In genomic region chr7:5420108-5420840, GRCh38 we compare ENCODE assay signal across 8 cellular contexts. TPM values are rescaled to one million over a fixed set of nuclear protein-coding genes. Genes with fewer than 3 reads are reported as not detected.
DNase-seq lines count a peak whose midpoint lies in the region; ATAC-seq and TF ChIP-seq lines count a peak whose summit lies in the region.

No MANE protein-coding gene starts in this region.

- no peak overlapping the region for H2AK5ac ChIP-seq in IMR-90 (ENCODE audit: low read depth, low read length)

- DNase-seq in ACHN (peak; percentile 39), IMR-90 (no peak), kidney tubule cell (ENCODE audit: low spot score) (peak; percentile 7), NCI-H1048 (lab: John Stamatoyannopoulos, UW) (no peak)
- peak; percentile 27 for DNase-seq in stimulated activated naive CD8-positive, alpha-beta T cell treated with anti-CD3 and anti-CD28 coated beads, Interleukin-15, Interleukin-2, amounts not matched to agents 100 U/mL and 50 U/mL, for 24 hours
- no peak for DNase-seq in activated CD4-positive, CD25-positive, alpha-beta regulatory T cell (lab: John Stamatoyannopoulos, UW)

- TF ChIP-seq CTCF in IMR-90 (conservative IDR thresholded peaks at IDR 0.05; ENCODE audit: low read depth, low read length) (no peak), brain (conservative IDR thresholded peaks at IDR 0.05) (no peak)

- H3K14ac ChIP-seq in IMR-90 (replicated peaks; ENCODE audit: low read depth, low read length): peak overlapping the region; percentile 70; the same call in 1 of the 2 replicates

- H4K20me1 ChIP-seq in IMR-90 (ENCODE audit: insufficient read depth, low read length): peaks cover 39% of the 10 kb centered on the region

- BruUV-seq in IMR-90 (replicated peaks; lab: Mats Ljungman, UMichigan): no TSS peak

- no peak overlapping the region for H2BK20ac ChIP-seq in IMR-90 (ENCODE audit: low read depth, low read length)

- H2BK15ac ChIP-seq in IMR-90 (ENCODE audit: low read depth, low read length): no peak overlapping the region

- 0 out of 4 replicates have a peak overlapping the region, but pooled peaks of 1 of the 2 experiments have one; percentile 14 for H4K8ac ChIP-seq in IMR-90 (ENCODE audit: low read depth in 2 of 2, low read length in 2 of 2)

- H3K4me1 ChIP-seq in IMR-90 (ENCODE audit: control insufficient read depth, insufficient read depth, low read length): peaks cover 14% of the 10 kb centered on the region

- no peak for TF ChIP-seq RAD21 in IMR-90 (IDR thresholded peaks at IDR 0.05; ENCODE audit: low read length)

- no peak overlapping the region for H4K5ac ChIP-seq in IMR-90 (ENCODE audit: low read depth, low read length)

- WGBS in IMR-90 (ENCODE audit: extremely low coverage in 2 of 2, insufficient read length in 1 of 2), 2 experiments: 0% methylated on average over 51 of the region's 75 CpGs; no CpG with 5 or more reads in 1 of the 2 experiments

- H3K27ac Mint-ChIP-seq in brain: peak overlapping the region; percentile 86 to 99 (median 93)

- peak overlapping the region; percentile 90 for H3K23ac ChIP-seq in IMR-90 (ENCODE audit: low read depth, low read length)

- TF ChIP-seq POLR2A in IMR-90 (IDR thresholded peaks at IDR 0.05; ENCODE audit: low read depth, low read length): no peak

- H3K4ac ChIP-seq in IMR-90 (ENCODE audit: low read depth, low read length): peak overlapping the region; percentile 78

- H3K18ac ChIP-seq in IMR-90 (ENCODE audit: low read depth, low read length): no peak overlapping the region; the same call in 1 of the 2 replicates

- CTCF ChIA-PET in IMR-90 (lab: Yijun Ruan, JAX): no interaction called here

- H3K4me3 ChIP-seq in IMR-90 (ENCODE audit: insufficient read depth, low read depth, low read length): peak overlapping the region; percentile 86

- no peaks in the 10 kb centered on the region for H3K9me3 Mint-ChIP-seq in brain

- peak overlapping the region; percentile 92 for H3K27ac ChIP-seq in IMR-90 (ENCODE audit: insufficient read depth, low read length)

- peaks cover 7% of the 10 kb centered on the region; the same call in 1 of the 2 replicates for H3K9me1 ChIP-seq in IMR-90 (ENCODE audit: insufficient read depth, low read length)

- dilution Hi-C loops in IMR-90 (cut with HindIII; ENCODE audit: low sequenced_read_pairs, unreplicated experiment): no loop called here

- H3K36me3 ChIP-seq in IMR-90 (ENCODE audit: control insufficient read depth, insufficient read depth, low read length): peaks cover 13% of the 10 kb centered on the region; the same call in 1 of the 2 replicates

- H2BK120ac ChIP-seq in IMR-90 (ENCODE audit: low read depth, low read length): no peak overlapping the region

- peaks cover 40% of the 10 kb centered on the region for H3K36me3 Mint-ChIP-seq in brain

- H3K79me1 ChIP-seq in IMR-90 (ENCODE audit: low read depth in 1 of 2, low read length in 2 of 2): peaks cover 0 to 32% of the 10 kb centered on the region in 2 experiments; a peak in 2 of 4 replicates

- ATAC-seq in IMR-90 (ENCODE audit: low read depth) (no peak), HG03432 (IDR thresholded peaks at IDR 0.05; ENCODE audit: unreplicated experiment) (no peak)
- no peak for ATAC-seq in stimulated activated naive CD8-positive, alpha-beta T cell treated with anti-CD3 and anti-CD28 coated beads, Interleukin-15, Interleukin-2, amounts not matched to agents 100 U/mL and 50 U/mL, for 24 hours

- H4K91ac ChIP-seq in IMR-90 (ENCODE audit: insufficient read depth, low read depth, low read length): peak overlapping the region; percentile 35

- peak overlapping the region; percentile 83 to 97 (median 89) for H3K4me3 Mint-ChIP-seq in brain

- H3K27me3 Mint-ChIP-seq in brain: peaks cover 35% of the 10 kb centered on the region

- in situ Hi-C loops in ACHN (cut with HindIII; ENCODE audit: low pct_ligation_motif_present, low pct_unique_long_range_greater_than_20kb, low sequenced_read_pairs): no loop called here
- in situ Hi-C loops in IMR-90 (cut with MboI; ENCODE audit: low sequenced_read_pairs): no loop called here

- POLR2A ChIA-PET in IMR-90 (lab: Charles Lee; ENCODE audit: unreplicated experiment): no interaction called here

- H3K56ac ChIP-seq in IMR-90 (ENCODE audit: extremely low read depth, insufficient read depth, low read length): no peak overlapping the region

- H2AFZ ChIP-seq in IMR-90 (replicated peaks; ENCODE audit: low read length, poor library complexity): peak overlapping the region; percentile 63

- peaks cover 24% of the 10 kb centered on the region for H3K4me1 Mint-ChIP-seq in brain

- H3K4me2 ChIP-seq in IMR-90 (ENCODE audit: low read depth, low read length): peak overlapping the region; percentile 82

- no peaks in the 10 kb centered on the region for H3K27me3 ChIP-seq in IMR-90 (ENCODE audit: control insufficient read depth, insufficient read depth, low read length)

- peak overlapping the region; percentile 76 for H3K9ac ChIP-seq in IMR-90 (ENCODE audit: low read depth, low read length)

- intact Hi-C loops in IMR-90 (cut with micrococcal nuclease): no loop called here

- peak overlapping the region; percentile 95 for H2BK5ac ChIP-seq in IMR-90 (ENCODE audit: low read depth, low read length, poor library complexity, severe bottlenecking)

- H2AK9ac ChIP-seq in IMR-90 (replicated peaks; ENCODE audit: low read depth, low read length, poor library complexity): peak overlapping the region; percentile 96

- no peaks in the 10 kb centered on the region for H3K9me3 ChIP-seq in IMR-90 (ENCODE audit: control insufficient read depth, insufficient read depth, low read length)

TF ChIP-seq in IMR-90, 13 proteins besides CTCF, POLR2A, EP300 and RAD21:
- TF ChIP-seq CHD1 (IDR thresholded peaks at IDR 0.05; ENCODE audit: low read depth, low read length): no peak
- no peak for TF ChIP-seq FOS (IDR thresholded peaks at IDR 0.05; ENCODE audit: low read depth, low read length)
- no peak for TF ChIP-seq NFE2L2 (IDR thresholded peaks at IDR 0.05; ENCODE audit: low read depth, low read length)
- no peak for TF ChIP-seq SMC3 (IDR thresholded peaks at IDR 0.05; ENCODE audit: low read depth, low read length)
- TF ChIP-seq USF2 (IDR thresholded peaks at IDR 0.05; ENCODE audit: low read depth, low read length): no peak
- no peak for TF ChIP-seq MXI1 (IDR thresholded peaks at IDR 0.05; ENCODE audit: borderline replicate concordance, low read depth, low read length)
- TF ChIP-seq ELK1 (IDR thresholded peaks at IDR 0.05; ENCODE audit: borderline replicate concordance, low read depth, low read length): no peak
- TF ChIP-seq RCOR1 (IDR thresholded peaks at IDR 0.05; ENCODE audit: insufficient replicate concordance, low read length): no peak
- TF ChIP-seq MAFK (IDR thresholded peaks at IDR 0.05; ENCODE audit: low read depth, low read length): no peak
- TF ChIP-seq RFX5 (IDR thresholded peaks at IDR 0.05; ENCODE audit: low read depth, low read length): no peak
- TF ChIP-seq BHLHE40 (IDR thresholded peaks at IDR 0.05; ENCODE audit: low read depth, low read length): no peak

RNA-seq across cellular contexts. Expression of gene TNRC18, which starts 3.4 kb away (rescaled TPM):
- total RNA-seq in IMR-90 (2012; rRNA removed): 4.7 and 5.3 TPM in 2 replicates
- polyA plus RNA-seq in IMR-90 (2012; rRNA removed) (29.6 and 37.9 TPM in 2 replicates), brain (ENCODE audit: insufficient read depth, low read depth, low replicate concordance) (36.8 TPM)
- 37.7 and 43.0 TPM in 2 replicates for polyA plus RNA-seq in IMR-90 (2012; cell fraction: cytosol; rRNA removed)
- 64.3 and 93.3 TPM in 2 replicates for polyA plus RNA-seq in IMR-90 (2012; cell fraction: nucleus; rRNA removed; ENCODE audit: low replicate concordance)

Comparison
In these comparisons a context has a peak if more than half of its experiments do, and no peak if none do; other contexts are left out.
1. DNase-seq: peak in ACHN (single experiment), kidney tubule cell (single experiment) and stimulated activated naive CD8-positive, alpha-beta T cell treated with anti-CD3 and anti-CD28 coated beads, Interleukin-15, Interleukin-2, amounts not matched to agents 100 U/mL and 50 U/mL, for 24 hours (single experiment); none in IMR-90 (single experiment), NCI-H1048 (single experiment) and activated CD4-positive, CD25-positive, alpha-beta regulatory T cell (0 of 4).